17 cellular contexts compared by ENCODE assay signal in the genomic region with DNA sequence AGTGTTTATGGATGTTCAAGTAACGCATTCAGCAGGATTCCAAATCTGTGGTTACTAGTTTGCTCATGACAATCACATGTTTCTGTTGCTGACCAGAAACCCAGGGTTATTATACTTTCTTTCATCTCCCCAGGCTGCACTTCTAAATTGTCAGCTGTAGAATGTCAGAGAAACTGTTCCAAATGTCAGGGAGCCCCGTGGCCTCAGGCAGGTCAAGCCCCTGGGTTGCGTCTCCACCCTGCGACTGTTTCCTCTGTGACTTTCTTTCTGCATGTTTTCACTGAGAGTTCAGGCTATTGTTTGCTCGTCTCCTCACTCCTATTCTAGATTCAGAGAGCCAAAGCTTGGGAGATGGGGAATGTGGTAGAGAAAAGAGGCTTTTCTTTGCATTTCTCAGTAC.
DNase-seq lines count a peak whose midpoint lies in the region; TF ChIP-seq lines count a peak whose summit lies in the region.
"Had no signal": no experiment of that assay in that cellular context is flagged by ENCODE, and none has a peak within 500 bp of the region (broad histone marks: within the 10 kb centered on the region; RNA-seq: fewer than 3 reads in every experiment).

No MANE protein-coding gene starts in this region.

- H3K9me3 Mint-ChIP-seq in endodermal cell: peaks cover 5% of the 10 kb centered on the region

- DNase-seq in ELF-1 (ENCODE audit: low read depth, low spot score) (peak; percentile 65), endodermal cell (no peak), left kidney (ENCODE audit: low read depth, low spot score) (peak; percentile 26), osteoblast (ENCODE audit: insufficient read length, low spot score, missing footprints) (no peak), sigmoid colon (no peak), OCI-LY7 (ENCODE audit: low spot score) (no peak), KG1 (lab: John Stamatoyannopoulos, UW) (no peak)
- DNase-seq in activated CD8-positive, alpha-beta memory T cell treated with anti-CD3 and anti-CD28 coated beads, Interleukin-2, amount 50 U/mL, for 4 hours: no peak
- DNase-seq: 8988T; CD8-positive, alpha-beta memory T cell; DND-41; GF-D8; Kasumi-1; NCI-H1105 treated with DMSO at 0.1 percent for 48 hours; NCI-H187; NCI-H748 treated with DMSO at 0.1 percent for 48 hours had no signal

- no peaks in the 10 kb centered on the region for H3K9me2 ChIP-seq in OCI-LY7 (ENCODE audit: insufficient read depth, low read length)

- H3K27ac Mint-ChIP-seq in endodermal cell: no peak overlapping the region
- H3K27ac Mint-ChIP-seq: CD8-positive, alpha-beta memory T cell had no signal

- H3K36me3 Mint-ChIP-seq in endodermal cell (ENCODE audit: low read depth): no peaks in the 10 kb centered on the region
- H3K36me3 Mint-ChIP-seq: CD8-positive, alpha-beta memory T cell had no signal

- no peaks in the 10 kb centered on the region for H3K79me2 ChIP-seq in osteoblast (ENCODE audit: insufficient read depth, low read length)
- no peaks in the 10 kb centered on the region for H3K79me2 ChIP-seq in OCI-LY7 (ENCODE audit: insufficient read depth, low read depth, low read length)

- TF ChIP-seq EP300 in sigmoid colon (IDR thresholded peaks at IDR 0.05): no peak

- H3K4me1 Mint-ChIP-seq in endodermal cell: peaks cover 2% of the 10 kb centered on the region
- H3K4me1 Mint-ChIP-seq: CD8-positive, alpha-beta memory T cell had no signal

- 42 to 84% methylated on average over 4 to 5 of the region's 5 CpGs for WGBS in endodermal cell (ENCODE audit: insufficient coverage in 1 of 2, insufficient read length in 1 of 2), 2 experiments
- WGBS in sigmoid colon, 2 donors: 51 to 53% methylated on average over 5 of the region's 5 CpGs

- TF ChIP-seq POLR2A in sigmoid colon (IDR thresholded peaks at IDR 0.05): no peak

- H3K36me3 ChIP-seq in endodermal cell (ENCODE audit: control insufficient read depth, insufficient read depth, low read length): no peaks in the 10 kb centered on the region
- H3K36me3 ChIP-seq in osteoblast (ENCODE audit: insufficient read depth, low read length): no peaks in the 10 kb centered on the region
- no peaks in the 10 kb centered on the region for H3K36me3 ChIP-seq in sigmoid colon
- H3K36me3 ChIP-seq in OCI-LY7 (ENCODE audit: insufficient read depth, low read length): no peaks in the 10 kb centered on the region
- H3K36me3 ChIP-seq: BLaER1 had no signal

- H3K27me3 ChIP-seq in endodermal cell (ENCODE audit: control insufficient read depth, insufficient read depth, low read length, poor library complexity, severe bottlenecking) (no peaks in the 10 kb centered on the region), osteoblast (ENCODE audit: insufficient read depth, low read length) (no peaks in the 10 kb centered on the region), sigmoid colon (no peaks in the 10 kb centered on the region)
- H3K27me3 ChIP-seq: BLaER1 had no signal

- H2AFZ ChIP-seq in osteoblast (ENCODE audit: low read length) (peak overlapping the region; percentile 73), OCI-LY7 (ENCODE audit: low read length) (no peak overlapping the region)

- H3K4me3 ChIP-seq in endodermal cell (ENCODE audit: low read length) (no peak overlapping the region), osteoblast (ENCODE audit: insufficient read depth, low read length) (no peak overlapping the region), sigmoid colon (no peak overlapping the region), OCI-LY7 (ENCODE audit: low read depth, low read length, poor library complexity, severe bottlenecking) (no peak overlapping the region)
- H3K4me3 ChIP-seq: BLaER1 had no signal

- no peaks in the 10 kb centered on the region for H3K4me1 ChIP-seq in endodermal cell (ENCODE audit: control insufficient read depth, insufficient read depth, low read length)
- H3K4me1 ChIP-seq in osteoblast (ENCODE audit: insufficient read depth, low read length): no peaks in the 10 kb centered on the region
- no peaks in the 10 kb centered on the region for H3K4me1 ChIP-seq in sigmoid colon
- no peaks in the 10 kb centered on the region for H3K4me1 ChIP-seq in OCI-LY7 (ENCODE audit: insufficient read depth, low read length, poor library complexity, severe bottlenecking)
- H3K4me1 ChIP-seq: BLaER1 had no signal

- BruUV-seq in OCI-LY7 (replicated peaks; lab: Mats Ljungman, UMichigan): no TSS peak

- CTCF ChIA-PET in OCI-LY7 (lab: Charles Lee; ENCODE audit: unreplicated experiment): no interaction called here

- H3K4me3 Mint-ChIP-seq in endodermal cell: no peak overlapping the region
- H3K4me3 Mint-ChIP-seq: CD8-positive, alpha-beta memory T cell had no signal

- H4K20me1 ChIP-seq in osteoblast (ENCODE audit: insufficient read depth, low read length) (no peaks in the 10 kb centered on the region), OCI-LY7 (ENCODE audit: insufficient read depth, low read length) (no peaks in the 10 kb centered on the region)
- H4K20me1 ChIP-seq: BLaER1 had no signal

- no peak for TF ChIP-seq CTCF in endodermal cell (conservative IDR thresholded peaks at IDR 0.05)
- TF ChIP-seq CTCF in osteoblast (IDR thresholded peaks at IDR 0.05; ENCODE audit: extremely low read depth, low read depth, low read length): no peak
- no peak for TF ChIP-seq CTCF in sigmoid colon (IDR thresholded peaks at IDR 0.05)
- TF ChIP-seq CTCF in OCI-LY7 (conservative IDR thresholded peaks at IDR 0.05; ENCODE audit: low read length): no peak

- POLR2A ChIA-PET in OCI-LY7 (lab: Charles Lee): no interaction called here

- H3K9me3 ChIP-seq in endodermal cell (ENCODE audit: control insufficient read depth, low read length) (no peaks in the 10 kb centered on the region), osteoblast (ENCODE audit: low read depth, low read length) (no peaks in the 10 kb centered on the region), sigmoid colon (peaks cover 0 to 3% (median 0%) of the 10 kb centered on the region in 4 donors), OCI-LY7 (ENCODE audit: low read length) (no peaks in the 10 kb centered on the region)

- H3K27me3 Mint-ChIP-seq in endodermal cell (ENCODE audit: insufficient read depth): no peaks in the 10 kb centered on the region

- H3K4me2 ChIP-seq in osteoblast (ENCODE audit: insufficient read depth, low read length) (no peak overlapping the region), OCI-LY7 (ENCODE audit: low read length) (no peak overlapping the region)
- H3K4me2 ChIP-seq: BLaER1 had no signal

- H3K27ac ChIP-seq in endodermal cell (ENCODE audit: low read depth, low read length): peak overlapping the region; percentile 75
- H3K27ac ChIP-seq in osteoblast (ENCODE audit: low read depth, low read length): no peak overlapping the region
- no peak overlapping the region for H3K27ac ChIP-seq in sigmoid colon
- no peak overlapping the region for H3K27ac ChIP-seq in OCI-LY7 (ENCODE audit: low read depth, low read length, poor library complexity, severe bottlenecking)
- H3K27ac ChIP-seq: BLaER1 had no signal

- intact Hi-C loops in sigmoid colon (cut with DNase I) (no loop called here), OCI-LY7 (cut with micrococcal nuclease; ENCODE audit: unreplicated experiment) (no loop called here)

- no peak overlapping the region for H3K9ac ChIP-seq in endodermal cell (ENCODE audit: extremely low read depth, low read length, poor library complexity, severe bottlenecking)
- H3K9ac ChIP-seq: BLaER1 had no signal

Comparison
In these comparisons a context has a peak if more than half of its experiments do, and no peak if none do; other contexts are left out.
1. DNase-seq: peak in ELF-1 (single experiment) and left kidney (single experiment); none in endodermal cell (single experiment), osteoblast (single experiment), activated CD8-positive, alpha-beta memory T cell treated with anti-CD3 and anti-CD28 coated beads, Interleukin-2, amount 50 U/mL, for 4 hours (single experiment), sigmoid colon (single experiment), OCI-LY7 (single experiment) and KG1 (single experiment).